32 cellular contexts compared by ENCODE assay signal in the genomic region with DNA sequence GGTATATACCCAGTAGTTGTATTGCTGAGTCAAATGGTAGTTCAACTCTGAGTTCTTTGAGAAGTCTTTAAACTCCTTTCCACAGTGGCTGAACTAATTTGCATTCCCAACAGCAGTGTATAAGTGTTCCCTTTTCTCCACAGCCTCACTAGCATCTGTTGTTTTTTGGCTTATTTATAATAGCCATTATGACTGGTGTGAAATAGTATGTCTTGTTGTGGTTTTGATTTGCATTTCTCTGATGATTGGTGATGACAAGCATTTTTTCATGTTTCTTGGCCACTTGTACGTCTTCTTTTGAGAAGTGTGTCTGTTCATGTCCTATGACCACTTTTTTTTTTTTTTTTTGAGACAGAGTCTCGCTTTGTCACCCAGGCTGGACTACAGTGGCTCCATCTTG. TPM values are rescaled to one million over a fixed set of nuclear protein-coding genes. Genes with fewer than 3 reads are reported as not detected.
A peak's percentile ranks its signal among the peaks of the same experiment; 100 is the strongest.
DNase-seq lines count a peak whose midpoint lies in the region; ATAC-seq, FAIRE-seq and TF ChIP-seq lines count a peak whose summit lies in the region.
"Had no signal": no experiment of that assay in that cellular context is flagged by ENCODE, and none has a peak within 500 bp of the region (broad histone marks: within the 10 kb centered on the region; RNA-seq: fewer than 3 reads in every experiment).

No MANE protein-coding gene starts in this region.

- DNase-seq in MM.1S = peak; percentile 12
- DNase-seq in astrocyte (ENCODE audit: low read depth) = no peak
- no peak for DNase-seq in foreskin fibroblast
- DNase-seq in upper lobe of right lung = no peak
- DNase-seq in activated CD4-positive, alpha-beta T cell treated with anti-CD3 and anti-CD28 coated beads for 4 hours = no peak
- DNase-seq: 8988T; ACHN; BE2C; C1 segment of cervical spinal cord; CD4-positive, alpha-beta memory T cell; CD4-positive, CD25-positive, alpha-beta regulatory T cell; CD8-positive, alpha-beta memory T cell; COR-L47; DMS 273 treated with DMSO at 0.1 percent for 48 hours; DMS153; DMS53; DMS79; DND-41; EL; GDM1 had no signal

- H3F3A ChIP-seq in MM.1S (ENCODE audit: insufficient read depth, low read length) = no peaks in the 10 kb centered on the region

- H2AFZ ChIP-seq in MM.1S (ENCODE audit: low read length) = no peak overlapping the region
- no peak overlapping the region for H2AFZ ChIP-seq in astrocyte (ENCODE audit: low read depth, low read length)

- peaks cover 2% of the 10 kb centered on the region for H3K9me3 Mint-ChIP-seq in astrocyte (ENCODE audit: unreplicated experiment)

- no peaks in the 10 kb centered on the region for H3K79me2 ChIP-seq in MM.1S (ENCODE audit: low read length)
- H3K79me2 ChIP-seq in astrocyte (ENCODE audit: insufficient read depth, low read length) = no peaks in the 10 kb centered on the region

- H3K9me2 ChIP-seq in MM.1S (replicated peaks; ENCODE audit: insufficient read depth, low read length) = no peaks in the 10 kb centered on the region

- FAIRE-seq in astrocyte (lab: Jason Lieb, UNC) = peak; percentile 45
- FAIRE-seq: A204.1, GM12878, GM12892, GM18507, GM19239 had no signal

- no peaks in the 10 kb centered on the region for H3K36me3 Mint-ChIP-seq in astrocyte (ENCODE audit: low read depth, unreplicated experiment)
- H3K36me3 Mint-ChIP-seq: CD14-positive monocyte; CD4-positive, alpha-beta memory T cell; CD4-positive, CD25-positive, alpha-beta regulatory T cell; CD8-positive, alpha-beta memory T cell had no signal

- no peak overlapping the region for H3K4me3 Mint-ChIP-seq in astrocyte (ENCODE audit: unreplicated experiment)
- H3K4me3 Mint-ChIP-seq: CD14-positive monocyte; CD4-positive, alpha-beta memory T cell; CD8-positive, alpha-beta memory T cell had no signal

- no peaks in the 10 kb centered on the region for H3K27me3 ChIP-seq in MM.1S (replicated peaks; ENCODE audit: insufficient read depth, low read length)
- H3K27me3 ChIP-seq in astrocyte (ENCODE audit: insufficient read depth, low read length) = no peaks in the 10 kb centered on the region
- no peaks in the 10 kb centered on the region for H3K27me3 ChIP-seq in upper lobe of right lung
- H3K27me3 ChIP-seq: BE2C had no signal

- no peak overlapping the region for H3K4me3 ChIP-seq in MM.1S (ENCODE audit: low read length)
- H3K4me3 ChIP-seq in astrocyte (ENCODE audit: insufficient read depth, low read depth, low read length) = no peak overlapping the region
- no peak overlapping the region for H3K4me3 ChIP-seq in foreskin fibroblast (ENCODE audit: low read depth in 1 of 2, low read length in 2 of 2)
- no peak overlapping the region for H3K4me3 ChIP-seq in upper lobe of right lung
- H3K4me3 ChIP-seq: BLaER1, GM12878 had no signal

- peak; percentile 75 for ATAC-seq in GM18867 (IDR thresholded peaks at IDR 0.05; ENCODE audit: unreplicated experiment)
- no peak for ATAC-seq in HG02884 (IDR thresholded peaks at IDR 0.05; ENCODE audit: unreplicated experiment)
- no peak for ATAC-seq in upper lobe of right lung
- ATAC-seq: GM12878 had no signal

- H3K27ac ChIP-seq in MM.1S (ENCODE audit: low read length) (no peak overlapping the region), astrocyte (ENCODE audit: low read depth, low read length) (no peak overlapping the region), upper lobe of right lung (no peak overlapping the region)
- H3K27ac ChIP-seq: BLaER1 had no signal

- no peak overlapping the region for H3K9ac ChIP-seq in MM.1S (ENCODE audit: low read length)
- H3K9ac ChIP-seq in astrocyte (ENCODE audit: low read length) = no peak overlapping the region
- H3K9ac ChIP-seq: BLaER1 had no signal

- TF ChIP-seq CTCF in MM.1S (IDR thresholded peaks at IDR 0.05; ENCODE audit: low read length) (no peak), astrocyte (IDR thresholded peaks at IDR 0.05; ENCODE audit: insufficient read depth, low read depth, low read length) (no peak), foreskin fibroblast (IDR thresholded peaks at IDR 0.05; ENCODE audit: low read depth, low read length) (no peak), upper lobe of right lung (IDR thresholded peaks at IDR 0.05) (no peak)

- H3K27ac Mint-ChIP-seq in astrocyte (ENCODE audit: unreplicated experiment) = no peak overlapping the region
- H3K27ac Mint-ChIP-seq: CD14-positive monocyte; CD4-positive, alpha-beta memory T cell; CD4-positive, CD25-positive, alpha-beta regulatory T cell; CD8-positive, alpha-beta memory T cell had no signal

- H3K36me3 ChIP-seq in MM.1S (replicated peaks; ENCODE audit: insufficient read depth, low read length) = no peaks in the 10 kb centered on the region
- no peaks in the 10 kb centered on the region for H3K36me3 ChIP-seq in astrocyte (ENCODE audit: insufficient read depth, low read length)
- H3K36me3 ChIP-seq in upper lobe of right lung = no peaks in the 10 kb centered on the region
- H3K36me3 ChIP-seq: BE2C, BLaER1 had no signal

- no peak overlapping the region for H3K4me2 ChIP-seq in MM.1S (ENCODE audit: low read depth, low read length)
- no peak overlapping the region for H3K4me2 ChIP-seq in astrocyte (ENCODE audit: low read length)
- H3K4me2 ChIP-seq: BLaER1 had no signal

- no peaks in the 10 kb centered on the region for H3K27me3 Mint-ChIP-seq in astrocyte (ENCODE audit: low read depth, unreplicated experiment)

- intact Hi-C loops in upper lobe of right lung (cut with DNase I) = no loop called here

- H3K4me1 Mint-ChIP-seq in astrocyte (ENCODE audit: low read depth, unreplicated experiment) = no peaks in the 10 kb centered on the region
- H3K4me1 Mint-ChIP-seq: CD14-positive monocyte; CD4-positive, alpha-beta memory T cell; CD4-positive, CD25-positive, alpha-beta regulatory T cell; CD8-positive, alpha-beta memory T cell had no signal

- H3K4me1 ChIP-seq in MM.1S (ENCODE audit: low read length) (no peaks in the 10 kb centered on the region), astrocyte (ENCODE audit: insufficient read depth, low read length) (no peaks in the 10 kb centered on the region), upper lobe of right lung (no peaks in the 10 kb centered on the region)
- H3K4me1 ChIP-seq: BE2C, BLaER1 had no signal

- no peaks in the 10 kb centered on the region for H4K20me1 ChIP-seq in MM.1S (ENCODE audit: insufficient read depth, low read length)
- H4K20me1 ChIP-seq in astrocyte (ENCODE audit: insufficient read depth, low read length) = no peaks in the 10 kb centered on the region
- H4K20me1 ChIP-seq: BLaER1 had no signal

- H3K9me3 ChIP-seq in MM.1S (replicated peaks; ENCODE audit: insufficient read depth, low read length) (no peaks in the 10 kb centered on the region), astrocyte (ENCODE audit: insufficient read depth, low read depth, low read length) (no peaks in the 10 kb centered on the region), upper lobe of right lung (no peaks in the 10 kb centered on the region)
- H3K9me3 ChIP-seq: BE2C, BLaER1 had no signal

RNA-seq across cellular contexts. Expression of gene GPR50, which starts 30.5 kb away (rescaled TPM):
- total RNA-seq in astrocyte = 0.67 and 1.00 TPM in 2 replicates
- total RNA-seq in upper lobe of right lung = not detected
- total RNA-seq: A673; CD4-positive, alpha-beta memory T cell; CD4-positive, CD25-positive, alpha-beta regulatory T cell; CD8-positive, alpha-beta memory T cell; Daoy; G401; GM12878 had no signal
